In the genomic region with DNA sequence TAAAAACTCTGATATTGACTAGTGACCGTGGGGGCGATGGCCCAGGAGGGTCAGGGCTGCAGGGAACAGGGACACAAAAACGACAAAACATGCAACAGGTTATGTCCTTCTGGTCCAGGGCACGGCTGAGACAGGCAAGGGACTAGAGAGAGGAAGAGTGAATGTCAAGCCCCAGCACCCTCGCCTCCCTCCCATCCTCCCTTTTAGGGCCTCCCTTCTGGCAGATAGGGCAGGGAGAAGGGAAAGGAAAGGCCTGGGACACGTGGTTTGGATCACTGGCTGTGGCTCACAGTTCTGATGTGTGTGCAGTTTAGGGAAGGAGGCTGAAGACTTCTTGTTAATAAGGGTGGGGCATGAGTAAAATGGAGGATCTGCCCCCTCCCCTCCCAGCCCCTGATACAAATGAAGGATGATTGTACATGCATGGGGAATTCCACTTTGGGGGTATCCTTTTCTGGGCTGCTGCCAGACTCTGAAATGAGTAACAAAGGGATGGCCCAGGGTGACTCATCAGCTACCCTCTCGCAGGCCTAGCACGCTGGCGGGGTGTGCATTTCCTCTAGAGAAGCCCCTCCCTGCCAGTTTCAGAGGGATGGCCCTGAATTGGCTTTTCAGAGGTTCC, we compare ENCODE assay signal across 8 cellular contexts. TPM values are rescaled to one million over a fixed set of nuclear protein-coding genes. Genes with fewer than 3 reads are reported as not detected.
A peak's percentile ranks its signal among the peaks of the same experiment; 100 is the strongest.
DNase-seq lines count a peak whose midpoint lies in the region; ATAC-seq and TF ChIP-seq lines count a peak whose summit lies in the region.

No MANE protein-coding gene starts in this region.

- CTCF ChIA-PET in RWPE1 (lab: Yijun Ruan, JAX) = no interaction called here

- intact Hi-C loops in Right ventricle myocardium inferior (cut with DNase I) = no loop called here
- intact Hi-C loops in sciatic nerve (cut with DNase I) = no loop called here

- POLR2A ChIA-PET in RWPE1 (lab: Yijun Ruan, JAX; ENCODE audit: low non-redundant PET) = no interaction called here

- TF ChIP-seq CTCF in RWPE1 (conservative IDR thresholded peaks at IDR 0.05; ENCODE audit: low read depth) = no peak

- DNase-seq in NCI-H345 (lab: John Stamatoyannopoulos, UW) (peak; percentile 57), NCI-H345 treated with DMSO at 0.1 percent for 48 hours (lab: John Stamatoyannopoulos, UW; ENCODE audit: unreplicated experiment) (no peak), RWPE1 (ENCODE audit: low spot score) (peak; percentile 93), Right ventricle myocardium inferior (ENCODE audit: missing footprints) (peak; percentile 89), sciatic nerve (ENCODE audit: low spot score) (peak; percentile 80), middle frontal gyrus (ENCODE audit: extremely low spot score, low spot score) (no peak)
- DNase-seq in activated gamma-delta T cell treated with anti-CD3 and anti-CD28 coated beads, Interleukin-2, amount 50 U/mL, for 16 hours (ENCODE audit: low read depth) = peak; percentile 90

- peak; percentile 93 for ATAC-seq in HG03097 (IDR thresholded peaks at IDR 0.05; ENCODE audit: low FRiP score, unreplicated experiment)
- peak; percentile 87 for ATAC-seq in Right ventricle myocardium inferior
- peak; percentile 91 for ATAC-seq in sciatic nerve

- H3K27ac ChIP-seq in RWPE1 = peak overlapping the region; percentile 84

RNA-seq across cellular contexts. Expression of gene CAPN2, which starts 14.2 kb away (rescaled TPM):
- total RNA-seq in Right ventricle myocardium inferior = 85.4 TPM
- total RNA-seq in sciatic nerve = 186 TPM

Comparison
In these comparisons a context has a peak if more than half of its experiments do, and no peak if none do; other contexts are left out.
1. DNase-seq: peak in NCI-H345 (single experiment), RWPE1 (single experiment), activated gamma-delta T cell treated with anti-CD3 and anti-CD28 coated beads, Interleukin-2, amount 50 U/mL, for 16 hours (single experiment), Right ventricle myocardium inferior (single experiment) and sciatic nerve (single experiment); none in NCI-H345 treated with DMSO at 0.1 percent for 48 hours (single experiment) and middle frontal gyrus (single experiment).
2. Peak in every context shown above with its lines, with median percentiles within 50 percentile points of each other: ATAC-seq.